1 cellular context compared by ENCODE assay signal in genomic region chr9:124755061-124755460, GRCh38.
TF ChIP-seq lines count a peak whose summit lies in the region.

No MANE protein-coding gene starts in this region.

TF ChIP-seq in HepG2, 621 proteins besides CTCF, POLR2A, EP300 and RAD21:
- TF ChIP-seq MEIS1 (CRISPR knock-in tag; IDR thresholded peaks at IDR 0.05; ENCODE audit: borderline replicate concordance) (no peak), ZNF652 (CRISPR knock-in tag; IDR thresholded peaks at IDR 0.05; ENCODE audit: borderline replicate concordance, low read depth) (0 out of 2 replicates have a peak, but pooled peaks have one; percentile 35)
